17 cellular contexts compared by ENCODE assay signal in genomic region chr3:81871358-81872152, GRCh38.
DNase-seq lines count a peak whose midpoint lies in the region; ATAC-seq, FAIRE-seq and TF ChIP-seq lines count a peak whose summit lies in the region.
"Had no signal": no experiment of that assay in that cellular context is flagged by ENCODE, and none has a peak within 500 bp of the region (broad histone marks: within the 10 kb centered on the region; RNA-seq: fewer than 3 reads in every experiment).

No MANE protein-coding gene starts in this region.

- no peak overlapping the region for H3K4me3 ChIP-seq in GM12878
- H3K4me3 ChIP-seq in mesenchymal stem cell (ENCODE audit: insufficient read depth in 1 of 2, low read depth in 1 of 2, low read length in 2 of 2): no peak overlapping the region
- no peak overlapping the region for H3K4me3 ChIP-seq in MG63
- H3K4me3 ChIP-seq: coronary artery had no signal

- TF ChIP-seq EP300 in Ishikawa (IDR thresholded peaks at IDR 0.05; ENCODE audit: borderline replicate concordance) (no peak), GM12878 (IDR thresholded peaks at IDR 0.05; ENCODE audit: borderline replicate concordance in 1 of 2, control insufficient read depth in 1 of 2, low read depth in 2 of 2, low read length in 2 of 2) (no peak)

- POLR2A ChIA-PET in GM12878 (lab: Charles Lee): no interaction called here

- 45% methylated on average over 3 of the region's 3 CpGs for WGBS in GM12878 (ENCODE audit: insufficient coverage, insufficient replicate concordance, low lambda C conversion rate, missing lambda C conversion rate)
- WGBS in mesenchymal stem cell: no CpG with 5 or more reads among the region's 3 CpGs

- no peak overlapping the region for H4K91ac ChIP-seq in mesenchymal stem cell (ENCODE audit: low read length)

- H3K4me2 ChIP-seq in GM12878 (ENCODE audit: control insufficient read depth, insufficient read depth) (no peak overlapping the region), mesenchymal stem cell (ENCODE audit: low read length, poor library complexity, severe bottlenecking) (no peak overlapping the region)

- peak; percentile 32 for TF ChIP-seq CTCF in AG09319 (IDR thresholded peaks at IDR 0.05; ENCODE audit: low read depth, low read length)
- peak in 1 of 3 experiments; percentile 6; a peak in 1 of 6 replicates for TF ChIP-seq CTCF in GM12878 (IDR thresholded peaks at IDR 0.05 in 2 of 3, conservative IDR thresholded peaks at IDR 0.05 in 1 of 3; ENCODE audit: control insufficient read depth in 2 of 3, extremely low read depth in 1 of 3, insufficient read depth in 1 of 3, low read depth in 3 of 3, low read length in 3 of 3)

- no peak for FAIRE-seq in GM12878 (lab: Jason Lieb, UNC)
- no peak for FAIRE-seq in urothelium cell line (lab: Jason Lieb, UNC)
- FAIRE-seq: H1 had no signal

- H4K20me1 ChIP-seq in GM12878 (ENCODE audit: control insufficient read depth, insufficient read depth): no peaks in the 10 kb centered on the region

- CTCF ChIA-PET in GM12878 (lab: Yijun Ruan, JAX): interaction anchor here (1.5 kb wide), 1 partner anchor 9 kb away, joined by 5 read pairs; no protein-coding TSS in a partner anchor

- no peak for ATAC-seq in GM12878

- H3K36me3 ChIP-seq in GM12878 (ENCODE audit: control insufficient read depth in 2 of 2, insufficient read depth in 2 of 2, low read length in 1 of 2) (no peaks in the 10 kb centered on the region), mesenchymal stem cell (ENCODE audit: control insufficient read depth in 1 of 2, insufficient read depth in 2 of 2, low read depth in 1 of 2, low read length in 2 of 2) (no peaks in the 10 kb centered on the region), MG63 (no peaks in the 10 kb centered on the region)

- H3K14ac ChIP-seq in mesenchymal stem cell (ENCODE audit: low read length in 2 of 2): no peak overlapping the region

- no peak overlapping the region for H2AK5ac ChIP-seq in mesenchymal stem cell (ENCODE audit: low read length, severe bottlenecking)

- H2BK5ac ChIP-seq in mesenchymal stem cell (ENCODE audit: low read depth, low read length, poor library complexity, severe bottlenecking): no peak overlapping the region

- H3K79me1 ChIP-seq in mesenchymal stem cell (replicated peaks; ENCODE audit: low read length, poor library complexity, severe bottlenecking): no peaks in the 10 kb centered on the region

- H3K18ac ChIP-seq in mesenchymal stem cell (ENCODE audit: low read depth in 1 of 2, low read length in 2 of 2): no peak overlapping the region

- no peak for TF ChIP-seq POLR2A in GM12878 (IDR thresholded peaks at IDR 0.05; ENCODE audit: low read depth, low read length)

- SMC1A ChIA-PET in GM12878 (lab: Charles Lee; ENCODE audit: uncharacterized antibody, unreplicated experiment): interaction anchor here (0.7 kb wide), 1 partner anchor 9 kb away, joined by 3 read pairs; no protein-coding TSS in a partner anchor

- no peak overlapping the region for H4K8ac ChIP-seq in mesenchymal stem cell (ENCODE audit: low read length)

- H2AFZ ChIP-seq in GM12878 (ENCODE audit: control insufficient read depth, low read depth, low read length) (no peak overlapping the region; the same call in 1 of the 2 replicates), mesenchymal stem cell (ENCODE audit: low read depth, low read length) (no peak overlapping the region)
- H2AFZ ChIP-seq: parathyroid adenoma had no signal

- no TSS peak for BruUV-seq in GM12878 (replicated peaks; lab: Mats Ljungman, UMichigan)

- no peak overlapping the region for H3K9ac ChIP-seq in GM12878 (ENCODE audit: control insufficient read depth, insufficient read depth, low read length)
- peak overlapping the region; percentile 22 for H3K9ac ChIP-seq in mesenchymal stem cell (ENCODE audit: low read length)
- H3K9ac ChIP-seq: parathyroid adenoma had no signal

- H3K27ac ChIP-seq in GM12878 (ENCODE audit: control insufficient read depth, insufficient read depth): no peak overlapping the region
- no peak overlapping the region for H3K27ac ChIP-seq in mesenchymal stem cell (ENCODE audit: low read length, poor library complexity, severe bottlenecking)
- H3K27ac ChIP-seq: coronary artery, parathyroid adenoma had no signal

- H3K27me3 ChIP-seq in GM12878 (replicated peaks in 1 of 2; ENCODE audit: control insufficient read depth in 2 of 2, insufficient read depth in 2 of 2, low read length in 1 of 2) (no peaks in the 10 kb centered on the region), mesenchymal stem cell (ENCODE audit: control insufficient read depth in 1 of 2, insufficient read depth in 1 of 2, low read length in 2 of 2) (no peaks in the 10 kb centered on the region), MG63 (no peaks in the 10 kb centered on the region)

- H2BK15ac ChIP-seq in mesenchymal stem cell (ENCODE audit: low read depth, poor library complexity, severe bottlenecking): no peak overlapping the region

- H3K4me1 ChIP-seq in GM12878 (ENCODE audit: control insufficient read depth, insufficient read depth, low read length): no peaks in the 10 kb centered on the region
- H3K4me1 ChIP-seq in mesenchymal stem cell (ENCODE audit: control insufficient read depth, insufficient read depth, low read depth, low read length): peaks cover 2% of the 10 kb centered on the region
- H3K4me1 ChIP-seq: Caco-2, parathyroid adenoma had no signal

- no peak overlapping the region for H2BK120ac ChIP-seq in mesenchymal stem cell (ENCODE audit: low read depth, low read length)

- H3K4ac ChIP-seq in mesenchymal stem cell (ENCODE audit: low read depth in 1 of 2, low read length in 2 of 2): no peak overlapping the region

- no peaks in the 10 kb centered on the region for H3K79me2 ChIP-seq in GM12878 (ENCODE audit: control insufficient read depth, insufficient read depth, low read length)
- H3K79me2 ChIP-seq: parathyroid adenoma had no signal

- intact Hi-C loops in GM12878 (cut with micrococcal nuclease; ENCODE audit: unreplicated experiment): loop anchor here (5.0 kb wide), 1 partner anchor 261 kb away; no protein-coding TSS in a partner anchor

- H2BK12ac ChIP-seq in mesenchymal stem cell (ENCODE audit: low read length in 2 of 2): no peak overlapping the region

- no peak for DNase-seq in AG09319 (ENCODE audit: extremely low read depth, low read depth)
- no peak for DNase-seq in GM12878 (ENCODE audit: low read depth, low spot score)
- DNase-seq in mesenchymal stem cell: no peak
- no peak for DNase-seq in urothelium cell line (ENCODE audit: low spot score)
- no peak for DNase-seq in hepatic stellate cell (ENCODE audit: low spot score)
- DNase-seq in MG63: no peak
- no peak for DNase-seq in NK-92 treated with Interleukin-12 subunit alpha and Interleukin-12 subunit beta, amount 100 ng/mL, for 24 hours (lab: John Stamatoyannopoulos, UW)
- DNase-seq: activated naive CD4-positive, alpha-beta T cell treated with anti-CD3 and anti-CD28 coated beads, Interleukin-2, amount 50 U/mL, for 16 hours; Caco-2; NCI-H1694; stimulated activated CD4-positive, alpha-beta T cell treated with anti-CD3 and anti-CD28 coated beads, Interleukin-2, amount 100 ng/mL, for 24 hours; stimulated activated naive CD4-positive, alpha-beta T cell; T1000 had no signal

- in situ Hi-C loops in GM12878 (cut with MboI): no loop called here

- RAD21 ChIA-PET in GM12878 (lab: Charles Lee; ENCODE audit: unreplicated experiment): no interaction called here

- H3K9me3 ChIP-seq in GM12878 (replicated peaks; ENCODE audit: control insufficient read depth, insufficient read depth, low read length) (no peaks in the 10 kb centered on the region), mesenchymal stem cell (ENCODE audit: control insufficient read depth, low read length) (no peaks in the 10 kb centered on the region), MG63 (no peaks in the 10 kb centered on the region)
- H3K9me3 ChIP-seq: Caco-2 had no signal

- no peak overlapping the region for H3K23ac ChIP-seq in mesenchymal stem cell (ENCODE audit: low read length in 2 of 2)

- peak; percentile 37 for TF ChIP-seq RAD21 in Ishikawa (IDR thresholded peaks at IDR 0.05; ENCODE audit: low read depth)
- peak; percentile 67 for TF ChIP-seq RAD21 in GM12878 (IDR thresholded peaks at IDR 0.05; ENCODE audit: insufficient read depth, low read depth, low read length)

TF ChIP-seq in Ishikawa, 13 proteins besides CTCF, POLR2A, EP300 and RAD21 (continues in another document):
- TF ChIP-seq YY1 (IDR thresholded peaks at IDR 0.05; ENCODE audit: low read depth): no peak
- TF ChIP-seq NFIC (IDR thresholded peaks at IDR 0.05): no peak

TF ChIP-seq in GM12878, 131 proteins besides CTCF, POLR2A, EP300 and RAD21:
- TF ChIP-seq MTA2 (IDR thresholded peaks at IDR 0.05; ENCODE audit: low read depth): no peak
- TF ChIP-seq POLR2AphosphoS5 (IDR thresholded peaks at IDR 0.05; ENCODE audit: low read length): no peak
- no peak for TF ChIP-seq RBBP5 (conservative IDR thresholded peaks at IDR 0.05)
- TF ChIP-seq STAT1 (conservative IDR thresholded peaks at IDR 0.05): no peak
- TF ChIP-seq ZNF217 (IDR thresholded peaks at IDR 0.05): no peak
- no peak for TF ChIP-seq SMC3 (IDR thresholded peaks at IDR 0.05; ENCODE audit: borderline replicate concordance, low read length)
- TF ChIP-seq CREB1 (IDR thresholded peaks at IDR 0.05; ENCODE audit: low read depth): no peak
